8 cellular contexts compared by ENCODE assay signal in the genomic region with DNA sequence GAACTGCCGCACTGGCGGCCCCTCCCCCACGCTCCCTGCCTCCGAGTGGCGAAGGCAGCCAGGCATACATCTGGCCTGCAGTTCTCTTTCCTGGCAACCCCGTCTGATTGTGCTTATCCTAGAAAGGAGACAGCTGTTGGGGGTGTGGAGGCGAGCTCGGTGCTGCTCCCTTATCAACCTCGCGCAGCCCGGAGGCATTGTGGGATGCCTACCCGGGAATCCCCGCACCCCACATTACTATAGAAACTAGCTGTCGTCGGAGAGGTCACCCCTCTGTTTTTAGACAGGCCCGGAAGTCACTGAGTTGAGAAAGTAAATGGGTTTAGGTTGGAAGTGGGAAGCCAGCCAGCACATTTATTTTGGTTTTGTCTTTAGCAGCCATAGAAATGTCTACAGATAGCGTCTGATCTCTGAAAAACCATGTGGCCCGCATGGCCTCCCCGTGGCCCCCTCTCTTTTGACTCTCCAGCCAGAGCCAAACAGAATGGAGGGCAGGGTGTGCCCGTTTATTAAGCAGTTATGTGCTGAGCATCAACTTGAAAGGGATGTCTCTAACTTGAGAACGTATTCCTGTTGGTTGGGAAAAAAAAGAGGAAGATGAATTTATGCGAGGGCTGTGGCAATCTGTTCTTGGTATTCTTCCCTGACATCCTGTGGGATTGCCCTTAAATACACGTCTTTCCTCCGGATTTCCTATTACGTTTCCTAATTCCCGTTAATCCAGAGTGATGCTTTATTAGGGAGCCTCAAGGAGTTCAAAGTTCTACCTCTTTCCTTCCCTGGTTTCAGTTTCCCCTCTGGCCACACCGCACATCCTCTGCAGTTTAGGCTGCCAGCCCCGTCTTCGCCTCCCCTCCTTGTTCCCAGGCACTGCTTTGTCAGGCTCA. TPM values are rescaled to one million over a fixed set of nuclear protein-coding genes. Genes with fewer than 3 reads are reported as not detected.
DNase-seq lines count a peak whose midpoint lies in the region; ATAC-seq and TF ChIP-seq lines count a peak whose summit lies in the region.

No MANE protein-coding gene starts in this region.

- no peaks in the 10 kb centered on the region for H3K9me3 Mint-ChIP-seq in activated CD4-positive, alpha-beta T cell treated with anti-CD3 and anti-CD28 coated beads, Interleukin-2, amount 10 ng/mL, durations not matched to agents 7 days and 5 days
- no peaks in the 10 kb centered on the region for H3K9me3 Mint-ChIP-seq in T-helper 1 cell treated with Interleukin-12 subunit alpha and Interleukin-12 subunit beta and Interleukin-4 antibody, amounts not matched to agents 30 μg/mL and 1 μg/mL, for 36 hours
- no peaks in the 10 kb centered on the region for H3K9me3 Mint-ChIP-seq in immature natural killer cell

- H3K4me1 Mint-ChIP-seq in activated CD4-positive, alpha-beta T cell treated with anti-CD3 and anti-CD28 coated beads, Interleukin-2, amount 10 ng/mL, durations not matched to agents 7 days and 5 days = peaks cover 45% of the 10 kb centered on the region
- peaks cover 44% of the 10 kb centered on the region for H3K4me1 Mint-ChIP-seq in T-helper 1 cell treated with Interleukin-12 subunit alpha and Interleukin-12 subunit beta and Interleukin-4 antibody, amounts not matched to agents 30 μg/mL and 1 μg/mL, for 36 hours (ENCODE audit: low read depth)
- H3K4me1 Mint-ChIP-seq in immature natural killer cell = no peaks in the 10 kb centered on the region

- no peak for ATAC-seq in HG02885 (IDR thresholded peaks at IDR 0.05; ENCODE audit: poor library complexity, unreplicated experiment)
- no peak for ATAC-seq in HG02884 (IDR thresholded peaks at IDR 0.05; ENCODE audit: unreplicated experiment)

- peak; percentile 17 for DNase-seq in activated CD4-positive, alpha-beta T cell treated with anti-CD3 and anti-CD28 coated beads, Interleukin-2, amount 10 ng/mL, durations not matched to agents 7 days and 5 days
- no peak for DNase-seq in activated CD4-positive, alpha-beta T cell treated with anti-CD3 and anti-CD28 coated beads, Interleukin-2, amount 50 U/mL, for 1 hour
- DNase-seq in foreskin fibroblast = peak; percentile 96 to 99
- peak; percentile 67 for DNase-seq in retina
- DNase-seq in immature natural killer cell = no peak

- peaks cover 41% of the 10 kb centered on the region for H3K36me3 Mint-ChIP-seq in activated CD4-positive, alpha-beta T cell treated with anti-CD3 and anti-CD28 coated beads, Interleukin-2, amount 10 ng/mL, durations not matched to agents 7 days and 5 days (ENCODE audit: low read depth)
- H3K36me3 Mint-ChIP-seq in T-helper 1 cell treated with Interleukin-12 subunit alpha and Interleukin-12 subunit beta and Interleukin-4 antibody, amounts not matched to agents 30 μg/mL and 1 μg/mL, for 36 hours (ENCODE audit: low read depth) = peaks cover 39% of the 10 kb centered on the region
- no peaks in the 10 kb centered on the region for H3K36me3 Mint-ChIP-seq in immature natural killer cell

- H3K27me3 Mint-ChIP-seq in activated CD4-positive, alpha-beta T cell treated with anti-CD3 and anti-CD28 coated beads, Interleukin-2, amount 10 ng/mL, durations not matched to agents 7 days and 5 days = peaks cover 22% of the 10 kb centered on the region
- no peaks in the 10 kb centered on the region for H3K27me3 Mint-ChIP-seq in T-helper 1 cell treated with Interleukin-12 subunit alpha and Interleukin-12 subunit beta and Interleukin-4 antibody, amounts not matched to agents 30 μg/mL and 1 μg/mL, for 36 hours (ENCODE audit: low read depth)
- peaks cover 8 to 24% (median 23%) of the 10 kb centered on the region in 3 donors for H3K27me3 Mint-ChIP-seq in immature natural killer cell (ENCODE audit: low read depth in 3 of 3)

- POLR2A ChIA-PET in activated CD4-positive, alpha-beta T cell treated with anti-CD3 and anti-CD28 coated beads, Interleukin-2, amount 10 ng/mL, durations not matched to agents 7 days and 5 days (lab: Charles Lee) = no interaction called here

- H3K4me3 ChIP-seq in foreskin fibroblast (ENCODE audit: low read depth in 1 of 2, low read length in 2 of 2) = peak overlapping the region; percentile 79 to 95

- H3K4me3 Mint-ChIP-seq in activated CD4-positive, alpha-beta T cell treated with anti-CD3 and anti-CD28 coated beads, Interleukin-2, amount 10 ng/mL, durations not matched to agents 7 days and 5 days = peak overlapping the region; percentile 40
- H3K4me3 Mint-ChIP-seq in T-helper 1 cell treated with Interleukin-12 subunit alpha and Interleukin-12 subunit beta and Interleukin-4 antibody, amounts not matched to agents 30 μg/mL and 1 μg/mL, for 36 hours = peak overlapping the region; percentile 77
- H3K4me3 Mint-ChIP-seq in immature natural killer cell = no peak overlapping the region

- CTCF ChIA-PET in activated CD4-positive, alpha-beta T cell treated with anti-CD3 and anti-CD28 coated beads, Interleukin-2, amount 10 ng/mL, durations not matched to agents 7 days and 5 days (lab: Charles Lee) = no interaction called here

- peak overlapping the region; percentile 52 for H3K27ac Mint-ChIP-seq in activated CD4-positive, alpha-beta T cell treated with anti-CD3 and anti-CD28 coated beads, Interleukin-2, amount 10 ng/mL, durations not matched to agents 7 days and 5 days
- peak overlapping the region; percentile 80 for H3K27ac Mint-ChIP-seq in T-helper 1 cell treated with Interleukin-12 subunit alpha and Interleukin-12 subunit beta and Interleukin-4 antibody, amounts not matched to agents 30 μg/mL and 1 μg/mL, for 36 hours
- no peak overlapping the region for H3K27ac Mint-ChIP-seq in immature natural killer cell

- no peak for TF ChIP-seq CTCF in foreskin fibroblast (IDR thresholded peaks at IDR 0.05; ENCODE audit: low read depth, low read length)

RNA-seq across cellular contexts. Expression of gene STC2, which starts 3.9 kb away (rescaled TPM):
- 10 to 100 TPM in 1 of 2 experiments, 1 to 10 TPM in 1; 8.9 to 11.7 TPM for total RNA-seq in activated CD4-positive, alpha-beta T cell treated with anti-CD3 and anti-CD28 coated beads, Interleukin-2, amount 10 ng/mL, durations not matched to agents 7 days and 5 days
- not detected for polyA plus RNA-seq in immature natural killer cell

Comparison
In these comparisons a context has a peak if more than half of its experiments do, and no peak if none do; other contexts are left out.
1. DNase-seq: peak in activated CD4-positive, alpha-beta T cell treated with anti-CD3 and anti-CD28 coated beads, Interleukin-2, amount 10 ng/mL, durations not matched to agents 7 days and 5 days (single experiment), foreskin fibroblast (2 of 2) and retina (single experiment); none in activated CD4-positive, alpha-beta T cell treated with anti-CD3 and anti-CD28 coated beads, Interleukin-2, amount 50 U/mL, for 1 hour (single experiment) and immature natural killer cell (0 of 3).
2. H3K27ac Mint-ChIP-seq: peak in activated CD4-positive, alpha-beta T cell treated with anti-CD3 and anti-CD28 coated beads, Interleukin-2, amount 10 ng/mL, durations not matched to agents 7 days and 5 days (single experiment) and T-helper 1 cell treated with Interleukin-12 subunit alpha and Interleukin-12 subunit beta and Interleukin-4 antibody, amounts not matched to agents 30 μg/mL and 1 μg/mL, for 36 hours (single experiment); none in immature natural killer cell (0 of 6).
3. H3K4me3 Mint-ChIP-seq: peak in activated CD4-positive, alpha-beta T cell treated with anti-CD3 and anti-CD28 coated beads, Interleukin-2, amount 10 ng/mL, durations not matched to agents 7 days and 5 days (single experiment) and T-helper 1 cell treated with Interleukin-12 subunit alpha and Interleukin-12 subunit beta and Interleukin-4 antibody, amounts not matched to agents 30 μg/mL and 1 μg/mL, for 36 hours (single experiment); none in immature natural killer cell (0 of 5).